10 cellular contexts compared by ENCODE assay signal in genomic region chr5:87393331-87393730, GRCh38. TPM values are rescaled to one million over a fixed set of nuclear protein-coding genes. Genes with fewer than 3 reads are reported as not detected.
DNase-seq lines count a peak whose midpoint lies in the region; ATAC-seq and TF ChIP-seq lines count a peak whose summit lies in the region.
"Had no signal": no experiment of that assay in that cellular context is flagged by ENCODE, and none has a peak within 500 bp of the region (broad histone marks: within the 10 kb centered on the region; RNA-seq: fewer than 3 reads in every experiment).

No MANE protein-coding gene starts in this region.

- H3K9me3 ChIP-seq in subcutaneous abdominal adipose tissue (ENCODE audit: control insufficient read depth in 5 of 5, low read length in 5 of 5), result no peaks in the 10 kb centered on the region

- no peaks in the 10 kb centered on the region for H3K27me3 ChIP-seq in subcutaneous abdominal adipose tissue (ENCODE audit: control insufficient read depth in 5 of 5, insufficient read depth in 4 of 5, low read length in 5 of 5)

- H3K4me3 ChIP-seq in astrocyte of the cerebellum (ENCODE audit: low read depth, low read length) (no peak overlapping the region), subcutaneous abdominal adipose tissue (ENCODE audit: low read depth in 1 of 5, low read length in 5 of 5) (no peak overlapping the region)

- no peak overlapping the region for H3K27ac Mint-ChIP-seq in activated T-helper 2 cell treated with anti-CD3 and anti-CD28 coated beads, Interferon-gamma antibody, Interleukin-2, Interleukin-4, amounts not matched to agents 10 μg/mL and 5 μg/mL and 100 μg/mL, durations not matched to agents 14 hours and 24 hours and 36 hours

- intact Hi-C loops in activated T-helper 2 cell treated with anti-CD3 and anti-CD28 coated beads, Interferon-gamma antibody, Interleukin-2, Interleukin-4, amounts not matched to agents 10 μg/mL and 5 μg/mL and 100 μg/mL, durations not matched to agents 14 hours and 24 hours and 36 hours (cut with micrococcal nuclease), result loop anchor here (5.0 kb wide), 1 partner anchor 46 kb away; no protein-coding TSS in a partner anchor

- H3K36me3 Mint-ChIP-seq in activated T-helper 2 cell treated with anti-CD3 and anti-CD28 coated beads, Interferon-gamma antibody, Interleukin-2, Interleukin-4, amounts not matched to agents 10 μg/mL and 5 μg/mL and 100 μg/mL, durations not matched to agents 14 hours and 24 hours and 36 hours (ENCODE audit: low read depth), result peaks cover 79% of the 10 kb centered on the region

- ATAC-seq in GM18867 (IDR thresholded peaks at IDR 0.05; ENCODE audit: unreplicated experiment) (no peak), GM18861 (IDR thresholded peaks at IDR 0.05; ENCODE audit: unreplicated experiment) (no peak)

- H3K4me1 Mint-ChIP-seq in activated T-helper 2 cell treated with anti-CD3 and anti-CD28 coated beads, Interferon-gamma antibody, Interleukin-2, Interleukin-4, amounts not matched to agents 10 μg/mL and 5 μg/mL and 100 μg/mL, durations not matched to agents 14 hours and 24 hours and 36 hours (ENCODE audit: low read depth), result peaks cover 15% of the 10 kb centered on the region

- peak overlapping the region in 1 of 5 donors; percentile 84 for H3K9ac ChIP-seq in subcutaneous abdominal adipose tissue (ENCODE audit: low read length in 5 of 5)

- no peak for TF ChIP-seq CTCF in astrocyte of the cerebellum (IDR thresholded peaks at IDR 0.05; ENCODE audit: low read depth, low read length, missing control alignments)

- DNase-seq in HS-5 (ENCODE audit: low read depth), result peak; percentile 76
- DNase-seq in astrocyte of the cerebellum (ENCODE audit: low read depth), result peak; percentile 62
- peak; percentile 78 for DNase-seq in glomerular visceral epithelial cell (ENCODE audit: extremely low spot score)
- no peak for DNase-seq in stimulated activated CD4-positive, alpha-beta T cell treated with anti-CD3 and anti-CD28 coated beads, Interleukin-1b, Interleukin-23, amount 100 ng/mL, for 48 hours
- no peak for DNase-seq in activated T-helper 2 cell treated with anti-CD3 and anti-CD28 coated beads, Interferon-gamma antibody, Interleukin-2, Interleukin-4, amounts not matched to agents 10 μg/mL and 5 μg/mL and 100 μg/mL, durations not matched to agents 14 hours and 24 hours and 36 hours (ENCODE audit: low spot score)
- DNase-seq: NCI-H82; stimulated activated CD4-positive, alpha-beta T cell treated with anti-CD3 and anti-CD28 coated beads, Interleukin-12 subunit alpha, Interleukin-12 subunit beta, amount 100 ng/mL, for 4 hours had no signal

- peak overlapping the region; percentile 87 for H3K27ac ChIP-seq in subcutaneous abdominal adipose tissue (ENCODE audit: low read depth, low read length)

- in situ Hi-C loops in astrocyte of the cerebellum (cut with HindIII; ENCODE audit: low sequenced_read_pairs), result no loop called here

- peaks cover 0 to 54% (median 34%) of the 10 kb centered on the region in 5 donors for H3K4me1 ChIP-seq in subcutaneous abdominal adipose tissue (ENCODE audit: control insufficient read depth in 5 of 5, insufficient read depth in 5 of 5, low read length in 5 of 5)

- no peaks in the 10 kb centered on the region for H3K27me3 Mint-ChIP-seq in activated T-helper 2 cell treated with anti-CD3 and anti-CD28 coated beads, Interferon-gamma antibody, Interleukin-2, Interleukin-4, amounts not matched to agents 10 μg/mL and 5 μg/mL and 100 μg/mL, durations not matched to agents 14 hours and 24 hours and 36 hours (ENCODE audit: low read depth)

- H3K4me3 Mint-ChIP-seq in activated T-helper 2 cell treated with anti-CD3 and anti-CD28 coated beads, Interferon-gamma antibody, Interleukin-2, Interleukin-4, amounts not matched to agents 10 μg/mL and 5 μg/mL and 100 μg/mL, durations not matched to agents 14 hours and 24 hours and 36 hours (ENCODE audit: low read depth), result no peak overlapping the region

- peaks cover 35 to 83% (median 57%) of the 10 kb centered on the region in 5 donors for H3K36me3 ChIP-seq in subcutaneous abdominal adipose tissue (ENCODE audit: control insufficient read depth in 5 of 5, insufficient read depth in 5 of 5, low read length in 5 of 5)

- H3K9me3 Mint-ChIP-seq in activated T-helper 2 cell treated with anti-CD3 and anti-CD28 coated beads, Interferon-gamma antibody, Interleukin-2, Interleukin-4, amounts not matched to agents 10 μg/mL and 5 μg/mL and 100 μg/mL, durations not matched to agents 14 hours and 24 hours and 36 hours, result no peaks in the 10 kb centered on the region

RNA-seq across cellular contexts. Expression of gene CCNH, which starts 19.4 kb away (rescaled TPM):
- total RNA-seq in activated T-helper 2 cell treated with anti-CD3 and anti-CD28 coated beads, Interferon-gamma antibody, Interleukin-2, Interleukin-4, amounts not matched to agents 10 μg/mL and 5 μg/mL and 100 μg/mL, durations not matched to agents 14 hours and 24 hours and 36 hours, result 68.2 and 70.1 TPM in 2 replicates

Comparison
In these comparisons a context has a peak if more than half of its experiments do, and no peak if none do; other contexts are left out.
1. DNase-seq: peak in HS-5 (single experiment), astrocyte of the cerebellum (single experiment) and glomerular visceral epithelial cell (single experiment); none in stimulated activated CD4-positive, alpha-beta T cell treated with anti-CD3 and anti-CD28 coated beads, Interleukin-1b, Interleukin-23, amount 100 ng/mL, for 48 hours (single experiment) and activated T-helper 2 cell treated with anti-CD3 and anti-CD28 coated beads, Interferon-gamma antibody, Interleukin-2, Interleukin-4, amounts not matched to agents 10 μg/mL and 5 μg/mL and 100 μg/mL, durations not matched to agents 14 hours and 24 hours and 36 hours (single experiment).